Comparison of ENCODE assay signal across 8 cellular contexts in the genomic region with DNA sequence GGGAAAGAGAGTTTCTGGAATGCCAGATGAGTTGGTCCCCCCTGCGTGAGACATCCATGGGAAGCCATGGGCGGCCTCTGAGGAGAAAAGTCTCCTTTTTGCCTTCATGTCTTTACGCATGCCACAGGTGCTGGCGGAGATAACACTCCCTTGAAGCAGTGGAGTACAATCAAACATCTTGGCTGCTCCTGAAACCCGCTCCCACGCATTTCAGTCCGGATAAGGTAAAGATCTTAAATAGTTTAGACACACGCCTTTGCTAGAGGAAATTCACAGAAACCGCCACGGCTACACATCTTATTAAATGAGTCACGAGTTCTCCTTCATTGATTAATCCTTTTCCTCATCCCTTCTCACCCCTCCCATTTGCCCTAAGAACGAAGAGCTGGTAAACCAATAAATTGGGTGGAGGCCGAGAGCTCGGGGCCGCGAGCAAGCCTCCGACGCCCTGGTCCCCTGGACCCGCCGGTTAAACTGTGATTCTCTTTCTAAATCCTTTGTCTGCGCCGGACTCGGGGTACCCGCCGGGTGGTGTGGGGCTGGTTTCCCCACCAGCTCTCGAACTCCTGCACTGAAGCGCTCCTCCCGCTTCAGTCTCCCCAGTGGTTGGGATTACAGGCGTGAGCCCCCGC. TPM values are rescaled to one million over a fixed set of nuclear protein-coding genes. Genes with fewer than 3 reads are reported as not detected.
DNase-seq lines count a peak whose midpoint lies in the region; ATAC-seq, FAIRE-seq and TF ChIP-seq lines count a peak whose summit lies in the region.

No MANE protein-coding gene starts in this region.

- POLR2A ChIA-PET in SK-N-SH (lab: Yijun Ruan, JAX) = no interaction called here

- ATAC-seq in SK-N-SH treated with all-trans-retinoic acid at 6 μM for 48 hours (no peak), GM21390 (IDR thresholded peaks at IDR 0.05; ENCODE audit: unreplicated experiment) (no peak)

- no peak for FAIRE-seq in astrocyte (lab: Jason Lieb, UNC)

- H3K9me3 ChIP-seq in SK-N-SH (no peaks in the 10 kb centered on the region), astrocyte (ENCODE audit: insufficient read depth, low read depth, low read length) (no peaks in the 10 kb centered on the region)

- peaks cover 3% of the 10 kb centered on the region for H3K27me3 Mint-ChIP-seq in astrocyte (ENCODE audit: low read depth, unreplicated experiment)

- H3K4me1 ChIP-seq in SK-N-SH (ENCODE audit: control insufficient read depth in 1 of 2, insufficient read depth in 2 of 2, low read depth in 1 of 2, low read length in 1 of 2) (peaks cover 0 to 22% of the 10 kb centered on the region in 2 experiments; a peak in 1 of 4 replicates), astrocyte (ENCODE audit: insufficient read depth, low read length) (peaks cover 8% of the 10 kb centered on the region)

- H3K4me2 ChIP-seq in SK-N-SH = peak overlapping the region; percentile 86
- H3K4me2 ChIP-seq in astrocyte (ENCODE audit: low read length) = peak overlapping the region; percentile 92

- H3K27ac ChIP-seq in SK-N-SH (ENCODE audit: low read depth in 2 of 2, low read length in 1 of 2) (peak overlapping the region in 1 of 2 experiments; percentile 83; a peak in 2 of 4 replicates), astrocyte (ENCODE audit: low read depth, low read length) (peak overlapping the region; percentile 12)

- peak overlapping the region; percentile 91 for H2AFZ ChIP-seq in SK-N-SH (ENCODE audit: low read depth)
- peak overlapping the region; percentile 96 for H2AFZ ChIP-seq in astrocyte (ENCODE audit: low read depth, low read length)

- TF ChIP-seq EP300 in SK-N-SH (IDR thresholded peaks at IDR 0.05; ENCODE audit: borderline replicate concordance in 1 of 2, low read depth in 1 of 2, low read length in 1 of 2) = no peak

- H3K4me3 ChIP-seq in SK-N-SH (ENCODE audit: low read depth in 2 of 2, low read length in 1 of 2) (peak overlapping the region; percentile 68 to 71), astrocyte (ENCODE audit: insufficient read depth, low read depth, low read length) (peak overlapping the region; percentile 58)

- H3K79me2 ChIP-seq in SK-N-SH (ENCODE audit: insufficient read depth) (no peaks in the 10 kb centered on the region), astrocyte (ENCODE audit: insufficient read depth, low read length) (no peaks in the 10 kb centered on the region)

- peak overlapping the region; percentile 85 for H3K4me3 Mint-ChIP-seq in astrocyte (ENCODE audit: unreplicated experiment)

- H3K9me2 ChIP-seq in SK-N-SH = no peaks in the 10 kb centered on the region

- H3K9ac ChIP-seq in SK-N-SH (peak overlapping the region; percentile 71), astrocyte (ENCODE audit: low read length) (peak overlapping the region; percentile 71)

- H3K36me3 Mint-ChIP-seq in astrocyte (ENCODE audit: low read depth, unreplicated experiment) = peaks cover 8% of the 10 kb centered on the region

- no peak for TF ChIP-seq RAD21 in SK-N-SH (IDR thresholded peaks at IDR 0.05; ENCODE audit: low read length)

- H3K9me3 Mint-ChIP-seq in astrocyte (ENCODE audit: unreplicated experiment) = peaks cover 14% of the 10 kb centered on the region

- H3K4me1 Mint-ChIP-seq in astrocyte (ENCODE audit: low read depth, unreplicated experiment) = peaks cover 7% of the 10 kb centered on the region

- CTCF ChIA-PET in SK-N-SH (lab: Yijun Ruan, JAX) = interaction anchor here (1.1 kb wide), 1 partner anchor 103 kb away, joined by 4 read pairs; a partner anchor contains a TSS

- peak overlapping the region; percentile 50 for H3K27ac Mint-ChIP-seq in astrocyte (ENCODE audit: unreplicated experiment)

- H4K20me1 ChIP-seq in SK-N-SH (ENCODE audit: insufficient read depth) (no peaks in the 10 kb centered on the region), astrocyte (ENCODE audit: insufficient read depth, low read length) (no peaks in the 10 kb centered on the region)

- peaks cover 9% of the 10 kb centered on the region for H3F3A ChIP-seq in SK-N-SH (replicated peaks; ENCODE audit: insufficient read depth)

- TF ChIP-seq CTCF in SK-N-SH (IDR thresholded peaks at IDR 0.05) = no peak
- TF ChIP-seq CTCF in astrocyte (IDR thresholded peaks at IDR 0.05; ENCODE audit: insufficient read depth, low read depth, low read length) = no peak

- H3K36me3 ChIP-seq in SK-N-SH (replicated peaks in 1 of 2; ENCODE audit: control insufficient read depth in 1 of 2, insufficient read depth in 2 of 2, low read length in 1 of 2) (no peaks in the 10 kb centered on the region), astrocyte (ENCODE audit: insufficient read depth, low read length) (no peaks in the 10 kb centered on the region)

- H3K27me3 ChIP-seq in SK-N-SH (ENCODE audit: insufficient read depth) = no peaks in the 10 kb centered on the region
- no peaks in the 10 kb centered on the region for H3K27me3 ChIP-seq in astrocyte (ENCODE audit: insufficient read depth, low read length)

- DNase-seq in SK-N-SH = no peak
- DNase-seq in astrocyte (ENCODE audit: low read depth) = peak; percentile 42
- peak; percentile 72 for DNase-seq in left kidney (ENCODE audit: low read depth, low spot score)
- peak; percentile 58 for DNase-seq in stimulated activated CD4-positive, alpha-beta T cell treated with anti-CD3 and anti-CD28 coated beads, Interleukin-4, amount 100 ng/mL, for 24 hours
- no peak for DNase-seq in NCI-H524 treated with DMSO at 0.1 percent for 48 hours (lab: John Stamatoyannopoulos, UW)
- no peak for DNase-seq in HuH-7 (ENCODE audit: low spot score)

- 50% methylated on average over 28 of the region's 30 CpGs for WGBS in SK-N-SH (ENCODE audit: low lambda C conversion rate)

TF ChIP-seq in SK-N-SH, 30 proteins besides CTCF, POLR2A, EP300 and RAD21 (continues in another document):
- TF ChIP-seq FOXM1 (IDR thresholded peaks at IDR 0.05; ENCODE audit: low read depth) (no peak), SIN3A (IDR thresholded peaks at IDR 0.05; ENCODE audit: borderline replicate concordance, low read depth, low read length) (no peak), RCOR1 (IDR thresholded peaks at IDR 0.05; ENCODE audit: low read length) (no peak), ELF1 (IDR thresholded peaks at IDR 0.05) (no peak)
- TF ChIP-seq, protein P1, sequence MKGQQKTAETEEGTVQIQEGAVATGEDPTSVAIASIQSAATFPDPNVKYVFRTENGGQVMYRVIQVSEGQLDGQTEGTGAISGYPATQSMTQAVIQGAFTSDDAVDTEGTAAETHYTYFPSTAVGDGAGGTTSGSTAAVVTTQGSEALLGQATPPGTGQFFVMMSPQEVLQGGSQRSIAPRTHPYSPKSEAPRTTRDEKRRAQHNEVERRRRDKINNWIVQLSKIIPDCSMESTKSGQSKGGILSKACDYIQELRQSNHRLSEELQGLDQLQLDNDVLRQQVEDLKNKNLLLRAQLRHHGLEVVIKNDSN (IDR thresholded peaks at IDR 0.05; ENCODE audit: borderline replicate concordance, low read depth) = no peak

TF ChIP-seq in SK-N-SH treated with all-trans-retinoic acid at 6 μM for 48 hours, 23 proteins besides CTCF, POLR2A, EP300 and RAD21:
- TF ChIP-seq ZFP3 (CRISPR knock-in tag; IDR thresholded peaks at IDR 0.05) (no peak), SNAI2 (CRISPR knock-in tag; IDR thresholded peaks at IDR 0.05) (no peak), CSDC2 (CRISPR knock-in tag; IDR thresholded peaks at IDR 0.05) (no peak)

RNA-seq across cellular contexts. Expression of a gene that starts 6.6 kb away (rescaled TPM):
- 3.3 and 3.7 TPM in 2 replicates for polyA plus RNA-seq in SK-N-SH (2012; rRNA removed)
- 4.4 and 4.6 TPM in 2 replicates for polyA plus RNA-seq in SK-N-SH (2012; cell fraction: cytosol; rRNA removed)
- polyA plus RNA-seq in SK-N-SH (2012; cell fraction: nucleus; rRNA removed) = 2.5 and 5.1 TPM in 2 replicates
- total RNA-seq in astrocyte = 7.5 and 9.4 TPM in 2 replicates

RNA-seq across cellular contexts. Expression of a gene that starts 32.1 kb away (rescaled TPM):
- polyA plus RNA-seq in SK-N-SH (2012; rRNA removed) = 0.84 and 1.4 TPM in 2 replicates
- 1.6 and 2.0 TPM in 2 replicates for polyA plus RNA-seq in SK-N-SH (2012; cell fraction: cytosol; rRNA removed)
- 0.43 and 0.93 TPM in 2 replicates for polyA plus RNA-seq in SK-N-SH (2012; cell fraction: nucleus; rRNA removed)
- 2.3 and 4.0 TPM in 2 replicates for total RNA-seq in astrocyte

Comparison
In these comparisons a context has a peak if more than half of its experiments do, and no peak if none do; other contexts are left out.
1. DNase-seq: peak in astrocyte (single experiment), left kidney (single experiment) and stimulated activated CD4-positive, alpha-beta T cell treated with anti-CD3 and anti-CD28 coated beads, Interleukin-4, amount 100 ng/mL, for 24 hours (single experiment); none in SK-N-SH (single experiment), NCI-H524 treated with DMSO at 0.1 percent for 48 hours (single experiment) and HuH-7 (single experiment).